8 cellular contexts compared by ENCODE assay signal in genomic region chr3:15205934-15206661, GRCh38. TPM values are rescaled to one million over a fixed set of nuclear protein-coding genes. Genes with fewer than 3 reads are reported as not detected.
DNase-seq lines count a peak whose midpoint lies in the region; ATAC-seq and TF ChIP-seq lines count a peak whose summit lies in the region.

Gene CAPN7 (plus strand): TSS chr3:15206246. CDS start chr3:15206496, 250 bp downstream.

- peaks cover 8% of the 10 kb centered on the region for H3K27me3 Mint-ChIP-seq in brain

- no peaks in the 10 kb centered on the region for H3K9me3 Mint-ChIP-seq in brain

- peaks cover 38% of the 10 kb centered on the region for H3K4me1 Mint-ChIP-seq in brain

- ATAC-seq in GM18517 (IDR thresholded peaks at IDR 0.05; ENCODE audit: unreplicated experiment) (peak; percentile 85), HG03025 (IDR thresholded peaks at IDR 0.05; ENCODE audit: low FRiP score, unreplicated experiment) (peak; percentile 89), SK-N-SH treated with all-trans-retinoic acid at 6 μM for 48 hours (peak; percentile 95)

- no peak for TF ChIP-seq CTCF in brain (conservative IDR thresholded peaks at IDR 0.05)

- peak within 1 kb of the TSS; percentile 85 to 98 (median 93) for H3K27ac Mint-ChIP-seq in brain

- H3K36me3 Mint-ChIP-seq in brain: peaks cover 11% of the 10 kb centered on the region

- peak within 1 kb of the TSS; percentile 91 to 97 (median 92) for H3K4me3 Mint-ChIP-seq in brain

- DNase-seq in iPS-NIHi7 (ENCODE audit: extremely low spot score) (peak; percentile 94), MV-4-11 (lab: John Stamatoyannopoulos, UW) (no peak), NCI-H2081 treated with DMSO at 0.1 percent for 48 hours (lab: John Stamatoyannopoulos, UW) (no peak)
- DNase-seq in stimulated activated CD4-positive, alpha-beta T cell treated with anti-CD3 and anti-CD28 coated beads, Interleukin-12 subunit alpha, Interleukin-12 subunit beta, amount 100 ng/mL, for 4 hours: peak; percentile 94

TF ChIP-seq in SK-N-SH treated with all-trans-retinoic acid at 6 μM for 48 hours, 23 proteins besides CTCF, POLR2A, EP300 and RAD21:
- TF ChIP-seq ZFP3 (CRISPR knock-in tag; IDR thresholded peaks at IDR 0.05) (0 out of 2 replicates have a peak, but pooled peaks have one; percentile 23), SNAI2 (CRISPR knock-in tag; IDR thresholded peaks at IDR 0.05) (0 out of 2 replicates have a peak, but pooled peaks have one; percentile 33), CSDC2 (CRISPR knock-in tag; IDR thresholded peaks at IDR 0.05) (no peak), ESRRG (CRISPR knock-in tag; IDR thresholded peaks at IDR 0.05) (no peak)

RNA-seq across cellular contexts. Expression of gene CAPN7, which starts in this region (rescaled TPM):
- 5.8 TPM for polyA plus RNA-seq in brain (ENCODE audit: insufficient read depth, low read depth, low replicate concordance)

Comparison
In these comparisons a context has a peak if more than half of its experiments do, and no peak if none do; other contexts are left out.
1. DNase-seq: peak in iPS-NIHi7 (single experiment) and stimulated activated CD4-positive, alpha-beta T cell treated with anti-CD3 and anti-CD28 coated beads, Interleukin-12 subunit alpha, Interleukin-12 subunit beta, amount 100 ng/mL, for 4 hours (single experiment); none in MV-4-11 (single experiment) and NCI-H2081 treated with DMSO at 0.1 percent for 48 hours (single experiment).
2. Peak in every context shown above with its lines, with median percentiles within 50 percentile points of each other: ATAC-seq.